Comparison of ENCODE assay signal across 11 cellular contexts in genomic region chr11:3156661-3157311, GRCh38. TPM values are rescaled to one million over a fixed set of nuclear protein-coding genes. Genes with fewer than 3 reads are reported as not detected.
DNase-seq lines count a peak whose midpoint lies in the region; ATAC-seq and TF ChIP-seq lines count a peak whose summit lies in the region.
"Had no signal": no experiment of that assay in that cellular context is flagged by ENCODE, and none has a peak within 500 bp of the region (broad histone marks: within the 10 kb centered on the region; RNA-seq: fewer than 3 reads in every experiment).

No MANE protein-coding gene starts in this region.

- H3K9me3 ChIP-seq in mucosa of descending colon (no peaks in the 10 kb centered on the region), stomach smooth muscle (ENCODE audit: control insufficient read depth in 2 of 2, low read length in 2 of 2) (no peaks in the 10 kb centered on the region), SJCRH30 (replicated peaks) (no peaks in the 10 kb centered on the region)

- H3K27me3 ChIP-seq in HL-60 (ENCODE audit: insufficient read depth, poor library complexity, severe bottlenecking) (no peaks in the 10 kb centered on the region), stomach smooth muscle (ENCODE audit: control insufficient read depth in 1 of 2, insufficient read depth in 2 of 2, low read length in 2 of 2) (no peaks in the 10 kb centered on the region), SJCRH30 (no peaks in the 10 kb centered on the region)

- H3K4me3 ChIP-seq in HL-60 (replicated peaks; ENCODE audit: insufficient read depth, low read length) (no peak overlapping the region), coronary artery (no peak overlapping the region), mucosa of descending colon (no peak overlapping the region), stomach smooth muscle (ENCODE audit: low read length in 2 of 2) (peak overlapping the region; percentile 3 to 60), SJCRH30 (no peak overlapping the region)

- intact Hi-C loops in mucosa of descending colon (cut with DNase I, micrococcal nuclease), result no loop called here

- H3K27ac ChIP-seq in HL-60 (replicated peaks), result peak overlapping the region; percentile 94
- peak overlapping the region; percentile 69 to 72 for H3K27ac ChIP-seq in coronary artery
- H3K27ac ChIP-seq in stomach smooth muscle (ENCODE audit: low read length), result peak overlapping the region; percentile 93
- no peak overlapping the region for H3K27ac ChIP-seq in SJCRH30

- H3K36me3 ChIP-seq in mucosa of descending colon (ENCODE audit: low read depth), result no peaks in the 10 kb centered on the region
- H3K36me3 ChIP-seq in stomach smooth muscle (ENCODE audit: control insufficient read depth in 2 of 2, insufficient read depth in 2 of 2, low read length in 2 of 2), result peaks cover 2% of the 10 kb centered on the region in 2 donors
- H3K36me3 ChIP-seq in SJCRH30, result no peaks in the 10 kb centered on the region

- ATAC-seq in mucosa of descending colon, result no peak

- DNase-seq in HL-60 (ENCODE audit: low read depth in 1 of 2, low spot score in 1 of 2) (peak in 1 of 2 experiments; percentile 75), coronary artery (ENCODE audit: low spot score) (no peak), mucosa of descending colon (peak in 2 of 3 donors; percentile 23 to 46), OCI-M2 (lab: John Stamatoyannopoulos, UW; ENCODE audit: unreplicated experiment) (no peak), SJCRH30 (no peak), KG1 (lab: John Stamatoyannopoulos, UW) (no peak)
- DNase-seq in effector CD8-positive, alpha-beta T cell (lab: John Stamatoyannopoulos, UW), result no peak
- DNase-seq: effector CD4-positive, alpha-beta T cell; GOT3; NCI-H1436 treated with DMSO at 0.1 percent for 48 hours had no signal

- TF ChIP-seq CTCF in HL-60 (IDR thresholded peaks at IDR 0.05; ENCODE audit: insufficient read depth, low read length), result no peak
- no peak for TF ChIP-seq CTCF in coronary artery (IDR thresholded peaks at IDR 0.05)
- no peak for TF ChIP-seq CTCF in mucosa of descending colon (IDR thresholded peaks at IDR 0.05)

- peak overlapping the region; percentile 44 to 64 for H3K9ac ChIP-seq in stomach smooth muscle (ENCODE audit: low read length in 2 of 2)

- H3K4me1 ChIP-seq in mucosa of descending colon (ENCODE audit: low read depth), result peaks cover 27% of the 10 kb centered on the region
- peaks cover 76% of the 10 kb centered on the region for H3K4me1 ChIP-seq in stomach smooth muscle (ENCODE audit: control insufficient read depth, insufficient read depth, low read length)
- peaks cover 6% of the 10 kb centered on the region; the same call in 1 of the 2 replicates for H3K4me1 ChIP-seq in SJCRH30

RNA-seq across cellular contexts. Expression of gene OSBPL5, which starts 8.3 kb away (rescaled TPM):
- 10 to 100 TPM; 43.6 to 64.1 (median 52.4) TPM for total RNA-seq in mucosa of descending colon
- total RNA-seq in SJCRH30 (2014; rRNA removed; shearing (Covaris generic)), result 6.7 and 8.4 TPM in 2 replicates

Comparison
In these comparisons a context has a peak if more than half of its experiments do, and no peak if none do; other contexts are left out.
1. DNase-seq: peak in mucosa of descending colon (2 of 3); none in coronary artery (single experiment), OCI-M2 (single experiment), SJCRH30 (0 of 2), effector CD8-positive, alpha-beta T cell (single experiment) and KG1 (single experiment).
2. H3K4me3 ChIP-seq: peak in stomach smooth muscle (2 of 2); none in HL-60 (single experiment), coronary artery (single experiment), mucosa of descending colon (single experiment) and SJCRH30 (single experiment).